In genomic region chr12:32863128-32863527, GRCh38 we compare ENCODE assay signal across 25 cellular contexts. TPM values are rescaled to one million over a fixed set of nuclear protein-coding genes. Genes with fewer than 3 reads are reported as not detected.
"Had no signal": no experiment of that assay in that cellular context is flagged by ENCODE, and none has a peak within 500 bp of the region (broad histone marks: within the 10 kb centered on the region; RNA-seq: fewer than 3 reads in every experiment).

No MANE protein-coding gene starts in this region.

- H3K36me3 ChIP-seq: ascending aorta had no signal

- H3K27me3 ChIP-seq: ascending aorta, body of pancreas, Peyer's patch had no signal

- H3K9me3 ChIP-seq: ascending aorta, body of pancreas, Peyer's patch had no signal

- ATAC-seq: activated CD4-positive, CD25-positive, alpha-beta regulatory T cell treated with anti-CD3 and anti-CD28 coated beads, Interleukin-2, amount 50 U/mL, for 24 hours; activated CD8-positive, alpha-beta T cell treated with anti-CD3 and anti-CD28 coated beads, Interleukin-2, amount 10 ng/mL, durations not matched to agents 7 days and 5 days; activated naive CD8-positive, alpha-beta T cell treated with anti-CD3 and anti-CD28 coated beads, Interleukin-2, amount 50 U/mL, for 24 hours; body of pancreas; K562 had no signal

- H3K4me3 ChIP-seq: ascending aorta, body of pancreas, K562, Peyer's patch had no signal

- H3K4me1 ChIP-seq: ascending aorta, Peyer's patch had no signal

- DNase-seq: activated CD4-positive, alpha-beta T cell treated with anti-CD3 and anti-CD28 coated beads for 48 hours; activated CD4-positive, alpha-beta T cell treated with anti-CD3 and anti-CD28 coated beads, Interleukin-2, amount 50 U/mL, for 4 hours; activated CD8-positive, alpha-beta memory T cell treated with anti-CD3 and anti-CD28 coated beads, Interleukin-2, amount 50 U/mL, for 48 hours; activated CD8-positive, alpha-beta T cell treated with anti-CD3 and anti-CD28 coated beads, Interleukin-2, amount 10 ng/mL, durations not matched to agents 7 days and 5 days; activated effector memory CD4-positive, alpha-beta T cell treated with Interleukin-2 at 50 U/mL for 16 hours; activated naive CD4-positive, alpha-beta T cell; activated naive CD8-positive, alpha-beta T cell treated with anti-CD3 and anti-CD28 coated beads, Interleukin-2, amount 50 U/mL, for 24 hours; activated T-cell treated with anti-CD3 and anti-CD28 coated beads, Interleukin-2, amount 50 U/mL, for 24 hours; amniotic stem cell; body of pancreas; Karpas-422; NCI-H1105 treated with DMSO at 0.1 percent for 48 hours; NCI-H1436 treated with DMSO at 0.1 percent for 48 hours; NCI-H187; NCI-H2081; NCI-H510A treated with DMSO at 0.1 percent for 48 hours; NCI-H69; Peyer's patch; SHP77 treated with DMSO at 0.1 percent for 48 hours had no signal

- H3K27ac ChIP-seq: ascending aorta, body of pancreas, Peyer's patch, RWPE1 had no signal

RNA-seq across cellular contexts. Expression of gene PKP2, which starts 33.4 kb away (rescaled TPM):
- total RNA-seq: activated CD8-positive, alpha-beta T cell treated with anti-CD3 and anti-CD28 coated beads, Interleukin-2, amount 10 ng/mL, durations not matched to agents 7 days and 5 days; activated T-helper 1 cell treated with anti-CD3 and anti-CD28 coated beads, Interleukin-12 subunit alpha, Interleukin-12 subunit beta, Interleukin-2, Interleukin-4 antibody, amounts not matched to agents 30 ng/mL and 10 ng/mL and 1 ng/mL, durations not matched to agents 14 hours and 24 hours and 36 hours; ascending aorta; SK-MEL-5 had no signal
